Comparison of ENCODE assay signal across 16 cellular contexts in genomic region chr11:69158301-69159152, GRCh38. TPM values are rescaled to one million over a fixed set of nuclear protein-coding genes. Genes with fewer than 3 reads are reported as not detected.
DNase-seq lines count a peak whose midpoint lies in the region; ATAC-seq and TF ChIP-seq lines count a peak whose summit lies in the region.
"Had no signal": no experiment of that assay in that cellular context is flagged by ENCODE, and none has a peak within 500 bp of the region (broad histone marks: within the 10 kb centered on the region; RNA-seq: fewer than 3 reads in every experiment).

No MANE protein-coding gene starts in this region.

- peaks cover 42% of the 10 kb centered on the region for H3K4me1 ChIP-seq in BE2C
- H3K4me1 ChIP-seq in IMR-90 (ENCODE audit: control insufficient read depth, insufficient read depth, low read length): peaks cover 19% of the 10 kb centered on the region
- H3K4me1 ChIP-seq in sigmoid colon: peaks cover 0 to 33% (median 23%) of the 10 kb centered on the region in 4 donors

- H3K27me3 ChIP-seq in BE2C (no peaks in the 10 kb centered on the region), IMR-90 (ENCODE audit: control insufficient read depth, insufficient read depth, low read length) (no peaks in the 10 kb centered on the region), sigmoid colon (no peaks in the 10 kb centered on the region)

- peak overlapping the region; percentile 27; the same call in 1 of the 2 replicates for H3K23ac ChIP-seq in IMR-90 (ENCODE audit: low read depth, low read length)

- DNase-seq in BE2C: peak; percentile 62
- no peak for DNase-seq in IMR-90
- peak in 31 of 42 donors; percentile 4 to 74 (median 44) for DNase-seq in head of caudate nucleus
- no peak for DNase-seq in sigmoid colon
- no peak for DNase-seq in globus pallidus (ENCODE audit: low spot score)
- DNase-seq: DMS 273 treated with DMSO at 0.1 percent for 48 hours, HFFc6, NCI-H1417, NCI-H187, NCI-H2107, NCI-H510A, NCI-H748 treated with DMSO at 0.1 percent for 48 hours, SHP77 treated with DMSO at 0.1 percent for 48 hours had no signal

- H3K56ac ChIP-seq in IMR-90 (ENCODE audit: extremely low read depth, insufficient read depth, low read length): no peak overlapping the region

- dilution Hi-C loops in IMR-90 (cut with HindIII; ENCODE audit: low sequenced_read_pairs, unreplicated experiment): no loop called here

- intact Hi-C loops in IMR-90 (cut with micrococcal nuclease) (no loop called here), head of caudate nucleus (cut with DNase I) (no loop called here), sigmoid colon (cut with DNase I) (no loop called here)

- CTCF ChIA-PET in IMR-90 (lab: Yijun Ruan, JAX): no interaction called here

- peak overlapping the region; percentile 58; the same call in 1 of the 2 replicates for H4K91ac ChIP-seq in IMR-90 (ENCODE audit: insufficient read depth, low read depth, low read length)

- H2BK120ac ChIP-seq in IMR-90 (ENCODE audit: low read depth, low read length): peak overlapping the region; percentile 17; the same call in 1 of the 2 replicates

- H3K79me1 ChIP-seq in IMR-90 (ENCODE audit: low read depth in 1 of 2, low read length in 2 of 2): no peaks in the 10 kb centered on the region

- H3K14ac ChIP-seq in IMR-90 (replicated peaks; ENCODE audit: low read depth, low read length): no peak overlapping the region

- 90% methylated on average over 8 of the region's 21 CpGs; no CpG with 5 or more reads in 1 of the 2 experiments for WGBS in IMR-90 (ENCODE audit: extremely low coverage in 2 of 2, insufficient read length in 1 of 2), 2 experiments
- WGBS in sigmoid colon, 2 donors: 92 to 93% methylated on average over 21 of the region's 21 CpGs

- peak overlapping the region in 1 of 2 experiments; percentile 0; a peak in 2 of 4 replicates for H4K8ac ChIP-seq in IMR-90 (ENCODE audit: low read depth in 2 of 2, low read length in 2 of 2)

- POLR2A ChIA-PET in IMR-90 (lab: Charles Lee; ENCODE audit: unreplicated experiment): no interaction called here

- TF ChIP-seq RAD21 in IMR-90 (IDR thresholded peaks at IDR 0.05; ENCODE audit: low read length): no peak

- H3K36me3 ChIP-seq in BE2C (no peaks in the 10 kb centered on the region), IMR-90 (ENCODE audit: control insufficient read depth, insufficient read depth, low read length) (no peaks in the 10 kb centered on the region), sigmoid colon (no peaks in the 10 kb centered on the region)

- in situ Hi-C loops in IMR-90 (cut with MboI; ENCODE audit: low sequenced_read_pairs): no loop called here

- no peak overlapping the region for H3K4me3 ChIP-seq in BE2C (ENCODE audit: low read depth, low read length)
- H3K4me3 ChIP-seq in IMR-90 (ENCODE audit: insufficient read depth, low read depth, low read length): no peak overlapping the region
- H3K4me3 ChIP-seq in sigmoid colon: no peak overlapping the region

- H3K9me3 ChIP-seq in BE2C (no peaks in the 10 kb centered on the region), IMR-90 (ENCODE audit: control insufficient read depth, insufficient read depth, low read length) (no peaks in the 10 kb centered on the region), sigmoid colon (no peaks in the 10 kb centered on the region)

- peak overlapping the region; percentile 94 for H2AK5ac ChIP-seq in IMR-90 (ENCODE audit: low read depth, low read length)

- no peak overlapping the region for H2BK5ac ChIP-seq in IMR-90 (ENCODE audit: low read depth, low read length, poor library complexity, severe bottlenecking)

- peak overlapping the region; percentile 54 for H2AFZ ChIP-seq in IMR-90 (replicated peaks; ENCODE audit: low read length, poor library complexity)

- no peak overlapping the region for H3K4me2 ChIP-seq in IMR-90 (ENCODE audit: low read depth, low read length)

- H3K4ac ChIP-seq in IMR-90 (ENCODE audit: low read depth, low read length): peak overlapping the region; percentile 43

- no peak overlapping the region; the same call in 1 of the 3 replicates for H2BK15ac ChIP-seq in IMR-90 (ENCODE audit: low read depth, low read length)

- no peak overlapping the region for H4K5ac ChIP-seq in IMR-90 (ENCODE audit: low read depth, low read length)

- no TSS peak for BruUV-seq in IMR-90 (replicated peaks; lab: Mats Ljungman, UMichigan)

- H3K9ac ChIP-seq in IMR-90 (ENCODE audit: low read depth, low read length): no peak overlapping the region

- H3K27ac ChIP-seq in IMR-90 (ENCODE audit: insufficient read depth, low read length) (no peak overlapping the region), sigmoid colon (peak overlapping the region in 3 of 4 donors; percentile 58 to 75 (median 67))

- TF ChIP-seq CTCF in BE2C (IDR thresholded peaks at IDR 0.05; ENCODE audit: low read depth, low read length) (no peak), IMR-90 (conservative IDR thresholded peaks at IDR 0.05; ENCODE audit: low read depth, low read length) (no peak), sigmoid colon (IDR thresholded peaks at IDR 0.05) (no peak)

- no peaks in the 10 kb centered on the region for H4K20me1 ChIP-seq in IMR-90 (ENCODE audit: insufficient read depth, low read length)

- TF ChIP-seq EP300 in sigmoid colon (IDR thresholded peaks at IDR 0.05): no peak

- peaks cover 3% of the 10 kb centered on the region for H3K9me1 ChIP-seq in IMR-90 (ENCODE audit: insufficient read depth, low read length)

- H2AK9ac ChIP-seq in IMR-90 (replicated peaks; ENCODE audit: low read depth, low read length, poor library complexity): peak overlapping the region; percentile 92

- ATAC-seq in IMR-90 (ENCODE audit: low read depth) (no peak), GM18517 (IDR thresholded peaks at IDR 0.05; ENCODE audit: unreplicated experiment) (no peak), GM19395 (IDR thresholded peaks at IDR 0.05; ENCODE audit: unreplicated experiment) (no peak)

- no peak overlapping the region for H3K18ac ChIP-seq in IMR-90 (ENCODE audit: low read depth, low read length)

- H2BK20ac ChIP-seq in IMR-90 (ENCODE audit: low read depth, low read length): peak overlapping the region; percentile 45

- TF ChIP-seq POLR2A in IMR-90 (IDR thresholded peaks at IDR 0.05; ENCODE audit: low read depth, low read length) (no peak), sigmoid colon (IDR thresholded peaks at IDR 0.05) (no peak)

TF ChIP-seq in IMR-90, 13 proteins besides CTCF, POLR2A, EP300 and RAD21:
- TF ChIP-seq MAZ (IDR thresholded peaks at IDR 0.05; ENCODE audit: borderline replicate concordance, low read depth, low read length) (no peak), CHD1 (IDR thresholded peaks at IDR 0.05; ENCODE audit: low read depth, low read length) (no peak), BHLHE40 (IDR thresholded peaks at IDR 0.05; ENCODE audit: low read depth, low read length) (no peak), RFX5 (IDR thresholded peaks at IDR 0.05; ENCODE audit: low read depth, low read length) (no peak), FOS (IDR thresholded peaks at IDR 0.05; ENCODE audit: low read depth, low read length) (no peak), MAFK (IDR thresholded peaks at IDR 0.05; ENCODE audit: low read depth, low read length) (no peak), MXI1 (IDR thresholded peaks at IDR 0.05; ENCODE audit: borderline replicate concordance, low read depth, low read length) (no peak), NFE2L2 (IDR thresholded peaks at IDR 0.05; ENCODE audit: low read depth, low read length) (no peak), ELK1 (IDR thresholded peaks at IDR 0.05; ENCODE audit: borderline replicate concordance, low read depth, low read length) (no peak), SMC3 (IDR thresholded peaks at IDR 0.05; ENCODE audit: low read depth, low read length) (no peak), USF2 (IDR thresholded peaks at IDR 0.05; ENCODE audit: low read depth, low read length) (no peak), RCOR1 (IDR thresholded peaks at IDR 0.05; ENCODE audit: insufficient replicate concordance, low read length) (no peak), CEBPB (IDR thresholded peaks at IDR 0.05; ENCODE audit: low read depth, low read length) (no peak)

RNA-seq across cellular contexts. Expression of gene SMIM38, which starts 2.8 kb away (rescaled TPM):
- polyA plus RNA-seq in BE2C (2012; ENCODE audit: insufficient read depth, insufficient read length, low read depth): 0.76 TPM
- under 0.01 and 0.28 TPM in 2 replicates for total RNA-seq in IMR-90 (2012; rRNA removed)
- 0.05 and 0.07 TPM in 2 replicates for polyA plus RNA-seq in IMR-90 (2012; rRNA removed)
- polyA plus RNA-seq in IMR-90 (2012; cell fraction: cytosol; rRNA removed): 0.02 and 0.03 TPM in 2 replicates
- 0.56 and 0.64 TPM in 2 replicates for polyA plus RNA-seq in IMR-90 (2012; cell fraction: nucleus; rRNA removed; ENCODE audit: low replicate concordance)
- total RNA-seq in sigmoid colon: 1 to 10 TPM; 1.1 to 5.4 (median 2.8) TPM
- under 1 TPM in 1 of 3 donors, not detected in 2; 0.19 TPM for polyA plus RNA-seq in sigmoid colon
- total RNA-seq: HFFc6, M059J had no signal

Comparison
In these comparisons a context has a peak if more than half of its experiments do, and no peak if none do; other contexts are left out.
1. DNase-seq: peak in BE2C (single experiment) and head of caudate nucleus (31 of 42); none in IMR-90 (single experiment), sigmoid colon (single experiment) and globus pallidus (single experiment).